ENCODE assay signal across 1 cellular context in genomic region chr10:63718453-63718852, GRCh38.
TF ChIP-seq lines count a peak whose summit lies in the region.

No MANE protein-coding gene starts in this region.

TF ChIP-seq in A549, 52 proteins besides CTCF, POLR2A, EP300 and RAD21 (continued from another document):
- TF ChIP-seq REST (IDR thresholded peaks at IDR 0.05) = no peak
- no peak for TF ChIP-seq ZNF302 (CRISPR knock-in tag; IDR thresholded peaks at IDR 0.05)
- TF ChIP-seq BHLHE40 (IDR thresholded peaks at IDR 0.05; ENCODE audit: low read depth, low read length) = no peak
- TF ChIP-seq USF2 (IDR thresholded peaks at IDR 0.05) = no peak
- TF ChIP-seq CBX2 (IDR thresholded peaks at IDR 0.05; ENCODE audit: borderline replicate concordance, low read depth) = no peak
- TF ChIP-seq CBX8 (IDR thresholded peaks at IDR 0.05) = no peak
- TF ChIP-seq SMC3 (IDR thresholded peaks at IDR 0.05) = no peak
- no peak for TF ChIP-seq ELK1 (IDR thresholded peaks at IDR 0.05; ENCODE audit: low read depth, low read length)
- TF ChIP-seq FOXS1 (CRISPR knock-in tag; IDR thresholded peaks at IDR 0.05) = no peak
- TF ChIP-seq HOXB5 (CRISPR knock-in tag; IDR thresholded peaks at IDR 0.05) = no peak
- TF ChIP-seq JUNB (IDR thresholded peaks at IDR 0.05) = no peak
- TF ChIP-seq HOXB13 (CRISPR knock-in tag; IDR thresholded peaks at IDR 0.05; ENCODE audit: low read depth) = no peak
- no peak for TF ChIP-seq GATA3 (IDR thresholded peaks at IDR 0.05; ENCODE audit: borderline replicate concordance)
